22 cellular contexts compared by ENCODE assay signal in the genomic region with DNA sequence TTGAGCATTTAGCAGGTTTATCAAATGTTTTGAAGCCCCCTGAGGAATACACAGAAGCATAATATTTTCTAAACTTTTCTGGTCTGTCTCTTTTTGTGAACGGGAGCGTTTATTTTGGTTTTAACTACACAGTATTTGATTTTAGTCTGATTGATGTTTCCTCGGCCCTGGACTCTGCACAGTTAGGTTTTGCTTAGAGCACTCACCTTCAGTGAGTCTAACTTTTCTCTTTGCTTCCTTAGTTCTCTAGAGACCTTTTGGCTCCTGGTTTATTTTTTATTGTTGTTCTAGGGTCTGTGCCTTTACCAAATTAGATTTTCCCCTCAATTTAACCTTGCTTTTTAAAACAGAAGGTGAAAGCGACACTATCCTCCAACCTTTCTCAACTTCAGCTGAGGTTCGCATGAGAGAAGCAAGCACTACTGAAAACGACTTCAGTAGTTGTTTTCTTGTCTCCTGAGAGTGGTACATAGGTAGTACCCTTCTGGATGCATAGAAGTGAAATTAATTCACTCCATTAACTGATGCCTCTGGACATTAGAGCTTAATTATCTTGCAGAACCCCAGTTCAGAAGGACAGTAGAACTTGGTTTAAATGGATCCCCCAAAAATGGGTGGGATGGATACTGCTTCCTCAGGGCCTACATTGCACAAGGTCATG.
DNase-seq lines count a peak whose midpoint lies in the region; ATAC-seq and TF ChIP-seq lines count a peak whose summit lies in the region.
"Had no signal": no experiment of that assay in that cellular context is flagged by ENCODE, and none has a peak within 500 bp of the region (broad histone marks: within the 10 kb centered on the region; RNA-seq: fewer than 3 reads in every experiment).

No MANE protein-coding gene starts in this region.

- H3K27ac ChIP-seq in Panc1 (ENCODE audit: low read length) = peak overlapping the region; percentile 73; the same call in 1 of the 2 replicates
- H3K27ac ChIP-seq in neural cell (ENCODE audit: low read length) = peak overlapping the region; percentile 63
- H3K27ac ChIP-seq: C4-2B, PC-9 had no signal

- in situ Hi-C loops in Panc1 (cut with HindIII; ENCODE audit: low pct_unique_long_range_greater_than_20kb, low sequenced_read_pairs) = no loop called here

- no peak overlapping the region for H3K4me3 Mint-ChIP-seq in Calu3 (ENCODE audit: low read depth, unreplicated experiment)
- H3K4me3 Mint-ChIP-seq: B cell; CD8-positive, alpha-beta memory T cell had no signal

- H3K27me3 Mint-ChIP-seq in Calu3 (ENCODE audit: unreplicated experiment) = no peaks in the 10 kb centered on the region

- H3K4me1 Mint-ChIP-seq in Calu3 (ENCODE audit: low read depth, unreplicated experiment) = peaks cover 10% of the 10 kb centered on the region
- H3K4me1 Mint-ChIP-seq: B cell; CD8-positive, alpha-beta memory T cell had no signal

- DNase-seq in Panc1 (ENCODE audit: low read depth, low spot score) (no peak), left lobe of liver (ENCODE audit: low spot score) (no peak), Calu3 (no peak), NCI-H1092 (lab: John Stamatoyannopoulos, UW) (no peak), EL (no peak)
- DNase-seq: CD8-positive, alpha-beta memory T cell; DMS153; DND-41; KG1; MG63; NCI-H1417; NCI-H1694; NCI-H2029 treated with DMSO at 0.1 percent for 48 hours; NCI-H446 treated with DMSO at 0.1 percent for 48 hours; NCI-H526; PC-9; RPMI8226; SHP77 had no signal

- H3K79me2 ChIP-seq in neural cell (replicated peaks; ENCODE audit: insufficient read depth, low read length) = no peaks in the 10 kb centered on the region

- no peak overlapping the region for H2AFZ ChIP-seq in neural cell (ENCODE audit: low read depth, low read length)
- H2AFZ ChIP-seq: PC-9 had no signal

- no peaks in the 10 kb centered on the region for H4K20me1 ChIP-seq in neural cell (ENCODE audit: insufficient read depth)

- H3K4me3 ChIP-seq in Panc1 (ENCODE audit: low read depth in 2 of 2, low read length in 2 of 2) (no peak overlapping the region), neural cell (ENCODE audit: low read length) (no peak overlapping the region)
- H3K4me3 ChIP-seq: MG63, PC-9 had no signal

- no peaks in the 10 kb centered on the region for H3K9me3 Mint-ChIP-seq in Calu3 (ENCODE audit: low read depth, unreplicated experiment)
- H3K9me3 Mint-ChIP-seq: CD8-positive, alpha-beta memory T cell had no signal

- no peak for TF ChIP-seq EP300 in neural cell (conservative IDR thresholded peaks at IDR 0.05; ENCODE audit: poor library complexity, severe bottlenecking)

- CTCF ChIA-PET in Panc1 (lab: Charles Lee) = no interaction called here
- CTCF ChIA-PET in Calu3 (lab: Charles Lee) = no interaction called here

- H3F3A ChIP-seq in neural cell (ENCODE audit: insufficient read depth, low read length, poor library complexity, severe bottlenecking) = no peaks in the 10 kb centered on the region

- H3K9me3 ChIP-seq in Panc1 (ENCODE audit: control insufficient read depth, insufficient read depth, low read depth, low read length) (no peaks in the 10 kb centered on the region), neural cell (ENCODE audit: low read length) (no peaks in the 10 kb centered on the region)
- H3K9me3 ChIP-seq: MG63 had no signal

- peaks cover 3% of the 10 kb centered on the region; the same call in 1 of the 2 replicates for H3K4me1 ChIP-seq in Panc1 (ENCODE audit: control insufficient read depth, insufficient read depth, low read length)

- no peaks in the 10 kb centered on the region for H3K27me3 ChIP-seq in Panc1 (ENCODE audit: control insufficient read depth, insufficient read depth, low read length)
- no peaks in the 10 kb centered on the region for H3K27me3 ChIP-seq in neural cell (ENCODE audit: insufficient read depth, low read depth, low read length)
- H3K27me3 ChIP-seq: MG63 had no signal

- H3K4me2 ChIP-seq in neural cell (ENCODE audit: low read length) = no peak overlapping the region
- H3K4me2 ChIP-seq: PC-9 had no signal

- intact Hi-C loops in Panc1 (cut with micrococcal nuclease; ENCODE audit: unreplicated experiment) (no loop called here), Calu3 (cut with micrococcal nuclease; ENCODE audit: unreplicated experiment) (no loop called here)

- H3K27ac Mint-ChIP-seq in Calu3 (ENCODE audit: unreplicated experiment) = no peak overlapping the region
- H3K27ac Mint-ChIP-seq: B cell; CD8-positive, alpha-beta memory T cell had no signal

- ATAC-seq in Panc1 (no peak), left lobe of liver (peak; percentile 45), GM21576 (IDR thresholded peaks at IDR 0.05; ENCODE audit: unreplicated experiment) (no peak)

- POLR2A ChIA-PET in Panc1 (lab: Charles Lee) = no interaction called here

- no peaks in the 10 kb centered on the region for H3K9me2 ChIP-seq in neural cell (ENCODE audit: insufficient read depth, low read length)

- no peak overlapping the region for H3K9ac ChIP-seq in neural cell (ENCODE audit: low read length)

- BruUV-seq in Panc1 (replicated peaks; lab: Mats Ljungman, UMichigan) (no TSS peak), Calu3 (replicated peaks; lab: Mats Ljungman, UMichigan) (no TSS peak)

- H3K36me3 ChIP-seq in Panc1 (ENCODE audit: control insufficient read depth, insufficient read depth, low read length) = no peaks in the 10 kb centered on the region
- no peaks in the 10 kb centered on the region for H3K36me3 ChIP-seq in neural cell (ENCODE audit: insufficient read depth, low read length)
- H3K36me3 ChIP-seq: MG63 had no signal

- TF ChIP-seq CTCF in Panc1 (IDR thresholded peaks at IDR 0.05) (no peak), neural cell (IDR thresholded peaks at IDR 0.05; ENCODE audit: poor library complexity, severe bottlenecking) (no peak), Calu3 (IDR thresholded peaks at IDR 0.05; ENCODE audit: unreplicated experiment) (no peak)

- no peak for TF ChIP-seq RAD21 in neural cell (conservative IDR thresholded peaks at IDR 0.05)

- no peaks in the 10 kb centered on the region for H3K36me3 Mint-ChIP-seq in Calu3 (ENCODE audit: insufficient read depth, unreplicated experiment)

TF ChIP-seq in neural cell, 6 proteins besides CTCF, POLR2A, EP300 and RAD21:
- TF ChIP-seq, protein P1, sequence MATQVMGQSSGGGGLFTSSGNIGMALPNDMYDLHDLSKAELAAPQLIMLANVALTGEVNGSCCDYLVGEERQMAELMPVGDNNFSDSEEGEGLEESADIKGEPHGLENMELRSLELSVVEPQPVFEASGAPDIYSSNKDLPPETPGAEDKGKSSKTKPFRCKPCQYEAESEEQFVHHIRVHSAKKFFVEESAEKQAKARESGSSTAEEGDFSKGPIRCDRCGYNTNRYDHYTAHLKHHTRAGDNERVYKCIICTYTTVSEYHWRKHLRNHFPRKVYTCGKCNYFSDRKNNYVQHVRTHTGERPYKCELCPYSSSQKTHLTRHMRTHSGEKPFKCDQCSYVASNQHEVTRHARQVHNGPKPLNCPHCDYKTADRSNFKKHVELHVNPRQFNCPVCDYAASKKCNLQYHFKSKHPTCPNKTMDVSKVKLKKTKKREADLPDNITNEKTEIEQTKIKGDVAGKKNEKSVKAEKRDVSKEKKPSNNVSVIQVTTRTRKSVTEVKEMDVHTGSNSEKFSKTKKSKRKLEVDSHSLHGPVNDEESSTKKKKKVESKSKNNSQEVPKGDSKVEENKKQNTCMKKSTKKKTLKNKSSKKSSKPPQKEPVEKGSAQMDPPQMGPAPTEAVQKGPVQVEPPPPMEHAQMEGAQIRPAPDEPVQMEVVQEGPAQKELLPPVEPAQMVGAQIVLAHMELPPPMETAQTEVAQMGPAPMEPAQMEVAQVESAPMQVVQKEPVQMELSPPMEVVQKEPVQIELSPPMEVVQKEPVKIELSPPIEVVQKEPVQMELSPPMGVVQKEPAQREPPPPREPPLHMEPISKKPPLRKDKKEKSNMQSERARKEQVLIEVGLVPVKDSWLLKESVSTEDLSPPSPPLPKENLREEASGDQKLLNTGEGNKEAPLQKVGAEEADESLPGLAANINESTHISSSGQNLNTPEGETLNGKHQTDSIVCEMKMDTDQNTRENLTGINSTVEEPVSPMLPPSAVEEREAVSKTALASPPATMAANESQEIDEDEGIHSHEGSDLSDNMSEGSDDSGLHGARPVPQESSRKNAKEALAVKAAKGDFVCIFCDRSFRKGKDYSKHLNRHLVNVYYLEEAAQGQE (IDR thresholded peaks at IDR 0.05; ENCODE audit: borderline replicate concordance) = no peak
- no peak for TF ChIP-seq EZH2 (IDR thresholded peaks at IDR 0.05; ENCODE audit: borderline replicate concordance, insufficient read depth, low read length, poor library complexity, severe bottlenecking)
- TF ChIP-seq POLR2AphosphoS5 (IDR thresholded peaks at IDR 0.05) = no peak
